ENCODE assay signal across 17 cellular contexts in the genomic region with DNA sequence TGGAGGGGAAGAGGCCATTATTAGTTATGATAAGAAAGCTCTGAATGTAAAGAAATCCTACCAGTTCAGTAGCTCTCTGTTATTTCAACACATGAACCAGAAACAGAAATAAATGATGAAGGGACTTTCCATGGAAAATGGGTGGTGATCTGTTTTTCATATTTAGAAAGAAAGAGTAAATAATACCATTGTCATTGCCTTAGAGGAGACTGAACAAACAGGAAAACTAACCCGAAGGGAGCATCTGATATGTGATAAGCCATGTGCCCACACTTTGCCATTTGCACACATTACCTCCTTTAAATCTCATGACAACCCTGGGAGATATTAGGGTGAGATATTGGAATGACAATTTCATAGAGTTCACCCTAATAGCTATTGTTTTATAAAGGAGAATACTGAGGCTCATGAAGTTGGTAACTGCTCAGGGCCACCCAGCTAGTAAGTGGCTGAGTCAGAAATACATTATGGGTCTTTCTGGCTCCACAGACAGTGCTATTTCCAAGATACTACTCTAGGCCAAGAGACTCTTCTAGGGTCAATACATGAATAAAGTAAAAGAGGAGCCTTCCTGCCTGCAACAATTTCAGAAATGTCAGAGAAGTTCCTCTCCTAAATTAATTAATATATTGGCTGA.
DNase-seq lines count a peak whose midpoint lies in the region; ATAC-seq, FAIRE-seq and TF ChIP-seq lines count a peak whose summit lies in the region.
"Had no signal": no experiment of that assay in that cellular context is flagged by ENCODE, and none has a peak within 500 bp of the region (broad histone marks: within the 10 kb centered on the region; RNA-seq: fewer than 3 reads in every experiment).

No MANE protein-coding gene starts in this region.

- no peak for ATAC-seq in aorta (ENCODE audit: low FRiP score)
- ATAC-seq: CD8-positive, alpha-beta T cell had no signal

- H3K9me3 Mint-ChIP-seq in astrocyte (ENCODE audit: unreplicated experiment): peaks cover 7% of the 10 kb centered on the region
- H3K9me3 Mint-ChIP-seq: CD8-positive, alpha-beta T cell had no signal

- H3K9ac ChIP-seq in astrocyte (ENCODE audit: low read length): no peak overlapping the region

- H3K36me3 ChIP-seq in SJSA1 (no peaks in the 10 kb centered on the region), astrocyte (ENCODE audit: insufficient read depth, low read length) (no peaks in the 10 kb centered on the region), osteoblast (ENCODE audit: insufficient read depth, low read length) (no peaks in the 10 kb centered on the region), aorta (ENCODE audit: control insufficient read depth in 1 of 2, insufficient read depth in 2 of 2, low read length in 1 of 2) (no peaks in the 10 kb centered on the region)

- H3K27me3 ChIP-seq in SJSA1 (replicated peaks) (no peaks in the 10 kb centered on the region), astrocyte (ENCODE audit: insufficient read depth, low read length) (no peaks in the 10 kb centered on the region), osteoblast (ENCODE audit: insufficient read depth, low read length) (no peaks in the 10 kb centered on the region), aorta (ENCODE audit: control insufficient read depth in 1 of 2, insufficient read depth in 2 of 2, low read length in 1 of 2) (no peaks in the 10 kb centered on the region)

- intact Hi-C loops in aorta (cut with DNase I): no loop called here

- H3K4me2 ChIP-seq in astrocyte (ENCODE audit: low read length) (no peak overlapping the region), osteoblast (ENCODE audit: insufficient read depth, low read length) (peak overlapping the region; percentile 27)

- H3K9me3 ChIP-seq in SJSA1 (replicated peaks): no peaks in the 10 kb centered on the region; the same call in 1 of the 2 replicates
- no peaks in the 10 kb centered on the region for H3K9me3 ChIP-seq in astrocyte (ENCODE audit: insufficient read depth, low read depth, low read length)
- no peaks in the 10 kb centered on the region for H3K9me3 ChIP-seq in osteoblast (ENCODE audit: low read depth, low read length)
- H3K9me3 ChIP-seq in aorta (ENCODE audit: control insufficient read depth, low read length): no peaks in the 10 kb centered on the region

- H2AFZ ChIP-seq in astrocyte (ENCODE audit: low read depth, low read length) (no peak overlapping the region), osteoblast (ENCODE audit: low read length) (no peak overlapping the region)

- no peak overlapping the region for H3K27ac Mint-ChIP-seq in astrocyte (ENCODE audit: unreplicated experiment)
- H3K27ac Mint-ChIP-seq: CD14-positive monocyte; CD8-positive, alpha-beta T cell had no signal

- peaks cover 21% of the 10 kb centered on the region for H3K4me1 Mint-ChIP-seq in astrocyte (ENCODE audit: low read depth, unreplicated experiment)
- H3K4me1 Mint-ChIP-seq: CD14-positive monocyte had no signal

- H3K4me3 Mint-ChIP-seq in astrocyte (ENCODE audit: unreplicated experiment): no peak overlapping the region
- H3K4me3 Mint-ChIP-seq: CD14-positive monocyte; CD8-positive, alpha-beta T cell had no signal

- no peaks in the 10 kb centered on the region for H3K36me3 Mint-ChIP-seq in astrocyte (ENCODE audit: low read depth, unreplicated experiment)
- H3K36me3 Mint-ChIP-seq: CD14-positive monocyte; CD8-positive, alpha-beta T cell had no signal

- H3K4me1 ChIP-seq in SJSA1 (replicated peaks): peaks cover 47% of the 10 kb centered on the region
- peaks cover 8% of the 10 kb centered on the region for H3K4me1 ChIP-seq in astrocyte (ENCODE audit: insufficient read depth, low read length)
- peaks cover 63% of the 10 kb centered on the region for H3K4me1 ChIP-seq in osteoblast (ENCODE audit: insufficient read depth, low read length)
- H3K4me1 ChIP-seq in aorta (ENCODE audit: control insufficient read depth in 1 of 2, insufficient read depth in 2 of 2, low read length in 2 of 2): no peaks in the 10 kb centered on the region

- H3K4me3 ChIP-seq in SJSA1 (no peak overlapping the region), astrocyte (ENCODE audit: insufficient read depth, low read depth, low read length) (no peak overlapping the region), osteoblast (ENCODE audit: insufficient read depth, low read length) (no peak overlapping the region), aorta (ENCODE audit: low read length in 2 of 2) (no peak overlapping the region)

- FAIRE-seq in astrocyte (lab: Jason Lieb, UNC): no peak
- FAIRE-seq: D721Med, G401.6, GM12892, GM19239, H54 had no signal

- DNase-seq in SJSA1 (ENCODE audit: low read depth in 1 of 2, low spot score in 2 of 2) (peak; percentile 70 to 86), astrocyte (ENCODE audit: low read depth) (peak; percentile 20), osteoblast (ENCODE audit: insufficient read length, low spot score, missing footprints) (no peak), aorta (no peak), NCI-H510A treated with DMSO at 0.1 percent for 48 hours (lab: John Stamatoyannopoulos, UW) (no peak), HK-2 (ENCODE audit: unreplicated experiment) (no peak)
- DNase-seq: CD8-positive, alpha-beta T cell; COR-L47; DMS153; DMS79 treated with DMSO at 0.1 percent for 48 hours; EL had no signal

- H3K79me2 ChIP-seq in astrocyte (ENCODE audit: insufficient read depth, low read length) (no peaks in the 10 kb centered on the region), osteoblast (ENCODE audit: insufficient read depth, low read length) (no peaks in the 10 kb centered on the region)

- H4K20me1 ChIP-seq in astrocyte (ENCODE audit: insufficient read depth, low read length) (no peaks in the 10 kb centered on the region), osteoblast (ENCODE audit: insufficient read depth, low read length) (no peaks in the 10 kb centered on the region)

- H3K27me3 Mint-ChIP-seq in astrocyte (ENCODE audit: low read depth, unreplicated experiment): no peaks in the 10 kb centered on the region

- no peak for TF ChIP-seq CTCF in astrocyte (IDR thresholded peaks at IDR 0.05; ENCODE audit: insufficient read depth, low read depth, low read length)
- no peak for TF ChIP-seq CTCF in osteoblast (IDR thresholded peaks at IDR 0.05; ENCODE audit: extremely low read depth, low read depth, low read length)

- 73 to 85% methylated on average over 1 of the region's 1 CpG for WGBS in aorta, 2 donors

- H3K27ac ChIP-seq in SJSA1 (peak overlapping the region; percentile 78), astrocyte (ENCODE audit: low read depth, low read length) (no peak overlapping the region), osteoblast (ENCODE audit: low read depth, low read length) (peak overlapping the region; percentile 47), aorta (ENCODE audit: low read depth in 1 of 2, low read length in 2 of 2) (no peak overlapping the region)

Comparison
In these comparisons a context has a peak if more than half of its experiments do, and no peak if none do; other contexts are left out.
1. DNase-seq: peak in SJSA1 (2 of 2) and astrocyte (single experiment); none in osteoblast (single experiment), aorta (0 of 2), NCI-H510A treated with DMSO at 0.1 percent for 48 hours (single experiment) and HK-2 (single experiment).
2. H3K27ac ChIP-seq: peak in SJSA1 (single experiment) and osteoblast (single experiment); none in astrocyte (single experiment) and aorta (0 of 2).